In the genomic region with DNA sequence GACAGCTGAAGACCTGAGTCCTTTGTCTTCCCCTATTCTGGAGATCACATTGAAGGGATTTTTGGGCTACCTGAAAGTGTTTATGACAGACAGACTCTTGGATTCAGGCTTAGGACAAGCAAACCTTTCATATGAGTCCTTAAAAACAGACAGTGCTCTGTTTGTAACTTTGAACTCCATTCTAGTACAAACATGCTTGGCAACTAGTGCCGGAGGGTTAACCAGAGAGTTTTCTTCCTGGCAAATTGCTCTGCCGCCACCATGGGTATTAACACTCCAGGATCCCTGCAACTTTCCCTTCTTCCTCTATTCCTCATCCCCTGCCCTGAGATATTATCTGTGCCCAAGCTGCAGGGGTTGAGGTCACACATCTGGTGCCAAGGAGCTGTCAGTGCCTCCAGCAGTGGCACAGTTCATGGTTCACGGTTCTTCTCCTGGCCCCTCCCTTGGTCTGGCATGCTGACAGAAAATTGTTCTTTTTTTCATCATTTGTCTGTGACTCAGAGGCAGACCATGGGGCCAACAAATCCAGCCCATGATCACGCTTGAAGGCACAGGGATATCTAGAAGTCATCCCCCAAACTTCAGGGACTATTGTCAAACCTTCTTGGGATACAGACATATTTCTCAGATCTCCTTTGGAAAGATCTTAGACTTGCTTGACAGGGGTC, we compare ENCODE assay signal across 1 cellular context.
TF ChIP-seq lines count a peak whose summit lies in the region.

No MANE protein-coding gene starts in this region.

TF ChIP-seq in HEK293, 187 proteins besides CTCF, POLR2A, EP300 and RAD21 (continued from another document):
- TF ChIP-seq, protein P1, sequence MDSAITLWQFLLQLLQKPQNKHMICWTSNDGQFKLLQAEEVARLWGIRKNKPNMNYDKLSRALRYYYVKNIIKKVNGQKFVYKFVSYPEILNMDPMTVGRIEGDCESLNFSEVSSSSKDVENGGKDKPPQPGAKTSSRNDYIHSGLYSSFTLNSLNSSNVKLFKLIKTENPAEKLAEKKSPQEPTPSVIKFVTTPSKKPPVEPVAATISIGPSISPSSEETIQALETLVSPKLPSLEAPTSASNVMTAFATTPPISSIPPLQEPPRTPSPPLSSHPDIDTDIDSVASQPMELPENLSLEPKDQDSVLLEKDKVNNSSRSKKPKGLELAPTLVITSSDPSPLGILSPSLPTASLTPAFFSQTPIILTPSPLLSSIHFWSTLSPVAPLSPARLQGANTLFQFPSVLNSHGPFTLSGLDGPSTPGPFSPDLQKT (IDR thresholded peaks at IDR 0.05; ENCODE audit: borderline replicate concordance, low read depth, low read length), result no peak
- TF ChIP-seq ZBTB7A (tag by site-specific recombination; IDR thresholded peaks at IDR 0.05; ENCODE audit: low read depth) (no peak), PRDM1 (tag by site-specific recombination; IDR thresholded peaks at IDR 0.05) (no peak), ZSCAN23 (tag by site-specific recombination; IDR thresholded peaks at IDR 0.05) (no peak), SCRT1 (tag by site-specific recombination; IDR thresholded peaks at IDR 0.05; ENCODE audit: borderline replicate concordance) (no peak), ZNF416 (tag by site-specific recombination; IDR thresholded peaks at IDR 0.05) (no peak), KLF16 (tag by site-specific recombination; IDR thresholded peaks at IDR 0.05) (no peak), ZNF707 (tag by site-specific recombination; IDR thresholded peaks at IDR 0.05) (no peak), ZNF624 (tag by site-specific recombination; IDR thresholded peaks at IDR 0.05) (no peak), ZSCAN30 (tag by site-specific recombination; IDR thresholded peaks at IDR 0.05) (no peak), ZNF274 (IDR thresholded peaks at IDR 0.05; ENCODE audit: low read length) (no peak), ZNF274 (tag by site-specific recombination; IDR thresholded peaks at IDR 0.05; ENCODE audit: borderline replicate concordance) (no peak), ZNF626 (tag by site-specific recombination; IDR thresholded peaks at IDR 0.05) (no peak), ZNF596 (tag by site-specific recombination; IDR thresholded peaks at IDR 0.05) (no peak), ZNF529 (tag by site-specific recombination; IDR thresholded peaks at IDR 0.05; ENCODE audit: insufficient replicate concordance) (no peak), ZNF510 (tag by site-specific recombination; IDR thresholded peaks at IDR 0.05; ENCODE audit: insufficient replicate concordance) (no peak), ZNF19 (tag by site-specific recombination; IDR thresholded peaks at IDR 0.05; ENCODE audit: low read depth) (no peak)
- TF ChIP-seq, protein P2, sequence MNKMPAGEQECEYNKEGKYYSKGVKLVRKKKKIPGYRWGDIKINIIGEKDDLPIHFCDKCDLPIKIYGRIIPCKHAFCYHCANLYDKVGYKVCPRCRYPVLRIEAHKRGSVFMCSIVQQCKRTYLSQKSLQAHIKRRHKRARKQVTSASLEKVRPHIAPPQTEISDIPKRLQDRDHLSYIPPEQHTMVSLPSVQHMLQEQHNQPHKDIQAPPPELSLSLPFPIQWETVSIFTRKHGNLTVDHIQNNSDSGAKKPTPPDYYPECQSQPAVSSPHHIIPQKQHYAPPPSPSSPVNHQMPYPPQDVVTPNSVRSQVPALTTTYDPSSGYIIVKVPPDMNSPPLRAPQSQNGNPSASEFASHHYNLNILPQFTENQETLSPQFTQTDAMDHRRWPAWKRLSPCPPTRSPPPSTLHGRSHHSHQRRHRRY (tag by site-specific recombination; IDR thresholded peaks at IDR 0.05), result no peak
- TF ChIP-seq, protein P3, sequence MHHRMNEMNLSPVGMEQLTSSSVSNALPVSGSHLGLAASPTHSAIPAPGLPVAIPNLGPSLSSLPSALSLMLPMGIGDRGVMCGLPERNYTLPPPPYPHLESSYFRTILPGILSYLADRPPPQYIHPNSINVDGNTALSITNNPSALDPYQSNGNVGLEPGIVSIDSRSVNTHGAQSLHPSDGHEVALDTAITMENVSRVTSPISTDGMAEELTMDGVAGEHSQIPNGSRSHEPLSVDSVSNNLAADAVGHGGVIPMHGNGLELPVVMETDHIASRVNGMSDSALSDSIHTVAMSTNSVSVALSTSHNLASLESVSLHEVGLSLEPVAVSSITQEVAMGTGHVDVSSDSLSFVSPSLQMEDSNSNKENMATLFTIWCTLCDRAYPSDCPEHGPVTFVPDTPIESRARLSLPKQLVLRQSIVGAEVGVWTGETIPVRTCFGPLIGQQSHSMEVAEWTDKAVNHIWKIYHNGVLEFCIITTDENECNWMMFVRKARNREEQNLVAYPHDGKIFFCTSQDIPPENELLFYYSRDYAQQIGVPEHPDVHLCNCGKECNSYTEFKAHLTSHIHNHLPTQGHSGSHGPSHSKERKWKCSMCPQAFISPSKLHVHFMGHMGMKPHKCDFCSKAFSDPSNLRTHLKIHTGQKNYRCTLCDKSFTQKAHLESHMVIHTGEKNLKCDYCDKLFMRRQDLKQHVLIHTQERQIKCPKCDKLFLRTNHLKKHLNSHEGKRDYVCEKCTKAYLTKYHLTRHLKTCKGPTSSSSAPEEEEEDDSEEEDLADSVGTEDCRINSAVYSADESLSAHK (tag by site-specific recombination; IDR thresholded peaks at IDR 0.05), result no peak
